Comparison of ENCODE assay signal across 2 cellular contexts in genomic region chr2:44946681-44947360, GRCh38.
TF ChIP-seq lines count a peak whose summit lies in the region.

No MANE protein-coding gene starts in this region.

TF ChIP-seq in SK-N-SH, 30 proteins besides CTCF, POLR2A, EP300 and RAD21 (continued from another document):
- no peak for TF ChIP-seq CHD2 (IDR thresholded peaks at IDR 0.05; ENCODE audit: low read length, partially characterized antibody)
- TF ChIP-seq RXRA (IDR thresholded peaks at IDR 0.05; ENCODE audit: borderline replicate concordance, low read depth): no peak
- TF ChIP-seq GABPA (IDR thresholded peaks at IDR 0.05; ENCODE audit: low read depth): no peak
- no peak for TF ChIP-seq TEAD4 (IDR thresholded peaks at IDR 0.05; ENCODE audit: borderline replicate concordance, insufficient read depth)
- TF ChIP-seq IRF3 (IDR thresholded peaks at IDR 0.05; ENCODE audit: low read depth, low read length): no peak
- no peak for TF ChIP-seq SMC3 (IDR thresholded peaks at IDR 0.05; ENCODE audit: low read depth, low read length)
- TF ChIP-seq TCF12 (IDR thresholded peaks at IDR 0.05): no peak
- TF ChIP-seq FOSL2 (IDR thresholded peaks at IDR 0.05; ENCODE audit: borderline replicate concordance, low read depth): no peak

TF ChIP-seq in SK-N-SH treated with all-trans-retinoic acid at 6 μM for 48 hours, 23 proteins besides CTCF, POLR2A, EP300 and RAD21 (continued from another document):
- TF ChIP-seq ZFP3 (CRISPR knock-in tag; IDR thresholded peaks at IDR 0.05) (no peak), ISL1 (CRISPR knock-in tag; IDR thresholded peaks at IDR 0.05) (no peak), SNAI2 (CRISPR knock-in tag; IDR thresholded peaks at IDR 0.05) (no peak), CSDC2 (CRISPR knock-in tag; IDR thresholded peaks at IDR 0.05) (no peak), ZFP30 (CRISPR knock-in tag; IDR thresholded peaks at IDR 0.05) (no peak), TOX (CRISPR knock-in tag; IDR thresholded peaks at IDR 0.05; ENCODE audit: borderline replicate concordance) (no peak), ZNF565 (CRISPR knock-in tag; conservative IDR thresholded peaks at IDR 0.05; ENCODE audit: low read depth) (no peak), ESRRG (CRISPR knock-in tag; IDR thresholded peaks at IDR 0.05) (no peak), POU6F1 (CRISPR knock-in tag; IDR thresholded peaks at IDR 0.05; ENCODE audit: borderline replicate concordance, low read depth) (no peak), PATZ1 (CRISPR knock-in tag; IDR thresholded peaks at IDR 0.05; ENCODE audit: borderline replicate concordance) (no peak), RARB (CRISPR knock-in tag; IDR thresholded peaks at IDR 0.05) (no peak), ARNTL (CRISPR knock-in tag; IDR thresholded peaks at IDR 0.05; ENCODE audit: borderline replicate concordance, low read depth) (no peak), BACH2 (CRISPR knock-in tag; IDR thresholded peaks at IDR 0.05; ENCODE audit: borderline replicate concordance) (no peak), CREB5 (CRISPR knock-in tag; IDR thresholded peaks at IDR 0.05; ENCODE audit: low read depth) (no peak), TSHZ2 (CRISPR knock-in tag; IDR thresholded peaks at IDR 0.05) (no peak)
TF ChIP-seq in SK-N-SH treated with all-trans-retinoic acid at 6 μM for 48 hours: peak in this region for 0.
